Comparison of ENCODE assay signal across 8 cellular contexts in the genomic region with DNA sequence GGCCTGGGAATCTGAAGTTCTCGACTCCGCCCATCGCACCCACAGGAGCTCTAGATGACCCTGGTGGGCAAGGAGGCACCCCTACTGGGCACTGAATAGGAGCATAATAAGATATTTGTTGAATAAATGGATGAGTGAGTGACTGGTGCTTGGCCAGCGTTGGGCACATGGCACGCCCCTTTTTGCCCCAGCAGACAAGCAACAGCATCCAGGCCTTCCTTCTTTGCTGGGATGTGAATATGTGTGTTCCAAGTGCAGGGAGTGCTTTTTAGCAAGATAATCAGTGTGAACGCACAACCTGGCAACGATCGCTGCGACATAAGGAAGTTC. TPM values are rescaled to one million over a fixed set of nuclear protein-coding genes. Genes with fewer than 3 reads are reported as not detected.
DNase-seq lines count a peak whose midpoint lies in the region; ATAC-seq and TF ChIP-seq lines count a peak whose summit lies in the region.

No MANE protein-coding gene starts in this region.

- POLR2A ChIA-PET in CD8-positive, alpha-beta T cell (lab: Charles Lee) = interaction anchor here (0.6 to 2.8 kb wide), 4 partner anchors 12 to 27 kb away, joined by 3 to 19 read pairs (median 4); partner anchors contain the start of genes KBTBD4, NDUFS3 and PTPMT1
- POLR2A ChIA-PET in IMR-90 (lab: Charles Lee; ENCODE audit: unreplicated experiment) (interaction anchor here (0.5 to 0.7 kb wide), 2 partner anchors 33 to 54 kb away, joined by 3 to 5 read pairs; no protein-coding TSS in a partner anchor), MCF 10A (lab: Yijun Ruan, JAX) (interaction anchor here (0.6 to 5.1 kb wide), 15 partner anchors 12 to 214 kb away, joined by 3 to 61 read pairs (median 4); partner anchors contain the start of genes KBTBD4, NDUFS3 and PTPMT1)

- peak overlapping the region; percentile 27; the same call in 1 of the 2 replicates for H2BK20ac ChIP-seq in IMR-90 (ENCODE audit: low read depth, low read length)

- no peak for TF ChIP-seq RAD21 in IMR-90 (IDR thresholded peaks at IDR 0.05; ENCODE audit: low read length)

- no peaks in the 10 kb centered on the region for H3K9me3 Mint-ChIP-seq in CD8-positive, alpha-beta T cell
- H3K9me3 Mint-ChIP-seq in MCF 10A (ENCODE audit: unreplicated experiment) = no peaks in the 10 kb centered on the region

- CTCF ChIA-PET in CD8-positive, alpha-beta T cell (lab: Charles Lee) = interaction anchor here (0.5 to 1.8 kb wide), 10 partner anchors 8 to 1718 kb away, joined by 3 to 7 read pairs (median 4); partner anchors contain the start of gene KBTBD4
- CTCF ChIA-PET in IMR-90 (lab: Yijun Ruan, JAX) = interaction anchor here (0.6 to 1.2 kb wide), 3 partner anchors 9 to 60 kb away, joined by 3 to 4 read pairs (median 4); partner anchors contain the start of gene PTPMT1
- CTCF ChIA-PET in MCF 10A (lab: Yijun Ruan, JAX) = interaction anchor here (0.6 to 3.4 kb wide), 16 partner anchors 12 to 332 kb away, joined by 3 to 22 read pairs (median 4); partner anchors contain the start of genes KBTBD4, NDUFS3 and PTPMT1

- in situ Hi-C loops in IMR-90 (cut with MboI; ENCODE audit: low sequenced_read_pairs) = no loop called here

- no peaks in the 10 kb centered on the region for H3K36me3 ChIP-seq in CD8-positive, alpha-beta T cell (ENCODE audit: insufficient read depth, low read length)
- no peaks in the 10 kb centered on the region for H3K36me3 ChIP-seq in IMR-90 (ENCODE audit: control insufficient read depth, insufficient read depth, low read length)
- H3K36me3 ChIP-seq in vagina = no peaks in the 10 kb centered on the region

- no CpG with 5 or more reads among the region's 9 CpGs for WGBS in IMR-90 (ENCODE audit: extremely low coverage in 2 of 2, insufficient read length in 1 of 2), 2 experiments

- peak; percentile 11 for ATAC-seq in CD8-positive, alpha-beta T cell
- ATAC-seq in GM21447 (IDR thresholded peaks at IDR 0.05; ENCODE audit: unreplicated experiment) (peak; percentile 25), IMR-90 (ENCODE audit: low read depth) (peak; percentile 27)

- H3K36me3 Mint-ChIP-seq in CD8-positive, alpha-beta T cell = peaks cover 17% of the 10 kb centered on the region
- H3K36me3 Mint-ChIP-seq in MCF 10A (ENCODE audit: insufficient read depth, unreplicated experiment) = peaks cover 12% of the 10 kb centered on the region

- peak overlapping the region; percentile 93 for H3K4me3 Mint-ChIP-seq in CD8-positive, alpha-beta T cell
- peak overlapping the region; percentile 100 for H3K4me3 Mint-ChIP-seq in MCF 10A (ENCODE audit: unreplicated experiment)

- no peak overlapping the region for H2BK15ac ChIP-seq in IMR-90 (ENCODE audit: low read depth, low read length)

- no peaks in the 10 kb centered on the region for H3K27me3 ChIP-seq in CD8-positive, alpha-beta T cell (ENCODE audit: insufficient read depth, low read length)
- H3K27me3 ChIP-seq in IMR-90 (ENCODE audit: control insufficient read depth, insufficient read depth, low read length) (no peaks in the 10 kb centered on the region), vagina (no peaks in the 10 kb centered on the region)

- TF ChIP-seq POLR2A in IMR-90 (IDR thresholded peaks at IDR 0.05; ENCODE audit: low read depth, low read length) (no peak), vagina (IDR thresholded peaks at IDR 0.05) (no peak)

- peak overlapping the region; percentile 39 for H3K4me3 ChIP-seq in CD8-positive, alpha-beta T cell (ENCODE audit: low read depth, low read length)
- H3K4me3 ChIP-seq in IMR-90 (ENCODE audit: insufficient read depth, low read depth, low read length) (peak overlapping the region; percentile 99), vagina (peak overlapping the region; percentile 81 to 94)

- no TSS peak for BruUV-seq in IMR-90 (replicated peaks; lab: Mats Ljungman, UMichigan)
- BruUV-seq in MCF 10A (replicated peaks; lab: Mats Ljungman, UMichigan) = no TSS peak

- H3K27ac ChIP-seq in CD8-positive, alpha-beta T cell (ENCODE audit: low read depth, low read length) = peak overlapping the region; percentile 28
- H3K27ac ChIP-seq in IMR-90 (ENCODE audit: insufficient read depth, low read length) = peak overlapping the region; percentile 37
- H3K27ac ChIP-seq in vagina = peak overlapping the region; percentile 92

- no peaks in the 10 kb centered on the region for H3K9me3 ChIP-seq in CD8-positive, alpha-beta T cell (ENCODE audit: low read length)
- H3K9me3 ChIP-seq in IMR-90 (ENCODE audit: control insufficient read depth, insufficient read depth, low read length) (no peaks in the 10 kb centered on the region), vagina (no peaks in the 10 kb centered on the region)

- intact Hi-C loops in CD8-positive, alpha-beta T cell (cut with DNase I, micrococcal nuclease) = loop anchor here (1.0 to 10.0 kb wide), 13 partner anchors 12 to 619 kb away; partner anchors contain the start of genes KBTBD4 (in 2 of the 2), MTCH2 (in 2 of the 2), NUP160 (in 2 of the 2) and AGBL2 (in 1 of the 2)
- intact Hi-C loops in IMR-90 (cut with micrococcal nuclease) = loop anchor here (1.0 kb wide), 1 partner anchor 54 kb away; no protein-coding TSS in a partner anchor
- intact Hi-C loops in MCF 10A (cut with micrococcal nuclease) = loop anchor here (5.0 kb wide), 2 partner anchors 56 to 86 kb away; no protein-coding TSS in a partner anchor
- intact Hi-C loops in vagina (cut with DNase I) = loop anchor here (10.0 kb wide), 1 partner anchor 89 kb away; no protein-coding TSS in a partner anchor

- peak overlapping the region; percentile 57 for H2AK5ac ChIP-seq in IMR-90 (ENCODE audit: low read depth, low read length)

- peak overlapping the region; percentile 69 for H3K9ac ChIP-seq in IMR-90 (ENCODE audit: low read depth, low read length)

- peak overlapping the region; percentile 97 for H2AFZ ChIP-seq in IMR-90 (replicated peaks; ENCODE audit: low read length, poor library complexity)

- no peak overlapping the region; the same call in 1 of the 2 replicates for H3K18ac ChIP-seq in IMR-90 (ENCODE audit: low read depth, low read length)

- H3K27me3 Mint-ChIP-seq in CD8-positive, alpha-beta T cell (ENCODE audit: low read depth) = no peaks in the 10 kb centered on the region
- no peaks in the 10 kb centered on the region for H3K27me3 Mint-ChIP-seq in MCF 10A (ENCODE audit: insufficient read depth, unreplicated experiment)

- peak overlapping the region; percentile 72; the same call in 1 of the 2 replicates for H3K23ac ChIP-seq in IMR-90 (ENCODE audit: low read depth, low read length)

- peak; percentile 41 for TF ChIP-seq CTCF in CD8-positive, alpha-beta T cell (IDR thresholded peaks at IDR 0.05)
- TF ChIP-seq CTCF in IMR-90 (conservative IDR thresholded peaks at IDR 0.05; ENCODE audit: low read depth, low read length) (no peak), MCF 10A (IDR thresholded peaks at IDR 0.05; ENCODE audit: unreplicated experiment) (no peak), vagina (IDR thresholded peaks at IDR 0.05) (no peak)

- peak overlapping the region; percentile 69 for H4K5ac ChIP-seq in IMR-90 (ENCODE audit: low read depth, low read length)

- DNase-seq in CD8-positive, alpha-beta T cell = no peak
- DNase-seq in IMR-90 (no peak), MCF 10A (ENCODE audit: unreplicated experiment) (no peak), lung microvascular endothelial cell (ENCODE audit: low read depth in 2 of 2) (peak; percentile 51 to 60), vagina (ENCODE audit: extremely low spot score in 2 of 2) (no peak), hippocampal formation (lab: John Stamatoyannopoulos, UW) (no peak), NCI-H146 treated with DMSO at 0.1 percent for 48 hours (lab: John Stamatoyannopoulos, UW; ENCODE audit: unreplicated experiment) (no peak)

- H3K4me1 ChIP-seq in CD8-positive, alpha-beta T cell (ENCODE audit: insufficient read depth, low read length) = peaks cover 36% of the 10 kb centered on the region
- H3K4me1 ChIP-seq in IMR-90 (ENCODE audit: control insufficient read depth, insufficient read depth, low read length) = peaks cover 3% of the 10 kb centered on the region
- H3K4me1 ChIP-seq in vagina = peaks cover 43% of the 10 kb centered on the region

- peak overlapping the region; percentile 74 for H3K4me2 ChIP-seq in IMR-90 (ENCODE audit: low read depth, low read length)

- peak overlapping the region; percentile 53 for H3K27ac Mint-ChIP-seq in CD8-positive, alpha-beta T cell
- H3K27ac Mint-ChIP-seq in MCF 10A (ENCODE audit: low read depth, unreplicated experiment) = peak overlapping the region; percentile 96

- H2BK5ac ChIP-seq in IMR-90 (ENCODE audit: low read depth, low read length, poor library complexity, severe bottlenecking) = peak overlapping the region; percentile 14

- peaks cover 41% of the 10 kb centered on the region for H3K4me1 Mint-ChIP-seq in CD8-positive, alpha-beta T cell (ENCODE audit: low read depth)
- H3K4me1 Mint-ChIP-seq in MCF 10A (ENCODE audit: insufficient read depth, unreplicated experiment) = peaks cover 16% of the 10 kb centered on the region

- peak overlapping the region; percentile 66 for H3K4ac ChIP-seq in IMR-90 (ENCODE audit: low read depth, low read length)

- H3K9me1 ChIP-seq in IMR-90 (ENCODE audit: insufficient read depth, low read length) = peaks cover 6% of the 10 kb centered on the region

- H2AK9ac ChIP-seq in IMR-90 (replicated peaks; ENCODE audit: low read depth, low read length, poor library complexity) = peak overlapping the region; percentile 97

- H2BK120ac ChIP-seq in IMR-90 (ENCODE audit: low read depth, low read length) = peak overlapping the region; percentile 54; the same call in 1 of the 2 replicates

- peak overlapping the region; percentile 25; the same call in 1 of the 2 replicates for H3K56ac ChIP-seq in IMR-90 (ENCODE audit: extremely low read depth, insufficient read depth, low read length)

- peak overlapping the region; percentile 72 for H4K91ac ChIP-seq in IMR-90 (ENCODE audit: insufficient read depth, low read depth, low read length)

- dilution Hi-C loops in IMR-90 (cut with HindIII; ENCODE audit: low sequenced_read_pairs, unreplicated experiment) = no loop called here

- H4K8ac ChIP-seq in IMR-90 (ENCODE audit: low read depth in 2 of 2, low read length in 2 of 2) = peak overlapping the region; percentile 58 to 76; a peak in 3 of 4 replicates

- H4K20me1 ChIP-seq in IMR-90 (ENCODE audit: insufficient read depth, low read length) = peaks cover 40% of the 10 kb centered on the region

- peak overlapping the region; percentile 79 for H3K14ac ChIP-seq in IMR-90 (replicated peaks; ENCODE audit: low read depth, low read length)

- peaks cover 0 to 40% of the 10 kb centered on the region in 2 experiments; a peak in 2 of 4 replicates for H3K79me1 ChIP-seq in IMR-90 (ENCODE audit: low read depth in 1 of 2, low read length in 2 of 2)

RNA-seq across cellular contexts. Expression of gene CELF1, which starts 0.5 kb away (rescaled TPM):
- 10 to 100 TPM; 93.2 to 96.1 TPM for total RNA-seq in CD8-positive, alpha-beta T cell
- total RNA-seq in IMR-90 (2012; rRNA removed) = 109 and 135 TPM in 2 replicates
- 61.6 and 63.3 TPM in 2 replicates for polyA plus RNA-seq in IMR-90 (2012; rRNA removed)
- 22.7 and 26.4 TPM in 2 replicates for polyA plus RNA-seq in IMR-90 (2012; cell fraction: cytosol; rRNA removed)
- 86.9 and 136 TPM in 2 replicates for polyA plus RNA-seq in IMR-90 (2012; cell fraction: nucleus; rRNA removed; ENCODE audit: low replicate concordance)
- 173 and 189 TPM in 2 replicates for total RNA-seq in MCF 10A (2022)
- total RNA-seq in lung microvascular endothelial cell = 55.6 and 75.0 TPM in 2 replicates
- total RNA-seq in vagina = 100 TPM

RNA-seq across cellular contexts. Expression of gene PTPMT1, which starts 12.0 kb away (rescaled TPM):
- 10 to 100 TPM; 24.4 to 24.5 TPM for total RNA-seq in CD8-positive, alpha-beta T cell
- total RNA-seq in IMR-90 (2012; rRNA removed) (51.4 and 55.0 TPM in 2 replicates), MCF 10A (2022) (44.6 and 49.0 TPM in 2 replicates), lung microvascular endothelial cell (57.1 and 75.2 TPM in 2 replicates), vagina (68.5 TPM)
- polyA plus RNA-seq in IMR-90 (2012; rRNA removed) = 51.6 and 58.3 TPM in 2 replicates
- polyA plus RNA-seq in IMR-90 (2012; cell fraction: cytosol; rRNA removed) = 77.4 and 85.2 TPM in 2 replicates
- 29.3 and 32.5 TPM in 2 replicates for polyA plus RNA-seq in IMR-90 (2012; cell fraction: nucleus; rRNA removed; ENCODE audit: low replicate concordance)

RNA-seq across cellular contexts. Expression of gene KBTBD4, which starts 25.4 kb away (rescaled TPM):
- total RNA-seq in CD8-positive, alpha-beta T cell = 10 to 100 TPM; 31.8 to 32.6 TPM
- total RNA-seq in IMR-90 (2012; rRNA removed) (37.2 and 41.6 TPM in 2 replicates), MCF 10A (2022) (8.4 and 12.6 TPM in 2 replicates), lung microvascular endothelial cell (22.7 and 32.9 TPM in 2 replicates), vagina (14.7 TPM)
- polyA plus RNA-seq in IMR-90 (2012; rRNA removed) = 12.2 and 14.9 TPM in 2 replicates
- 9.1 and 21.9 TPM in 2 replicates for polyA plus RNA-seq in IMR-90 (2012; cell fraction: cytosol; rRNA removed)
- polyA plus RNA-seq in IMR-90 (2012; cell fraction: nucleus; rRNA removed; ENCODE audit: low replicate concordance) = 6.9 and 10.5 TPM in 2 replicates

RNA-seq across cellular contexts. Expression of gene NDUFS3, which starts 25.5 kb away (rescaled TPM):
- 100 to 1,000 TPM; 159 to 179 TPM for total RNA-seq in CD8-positive, alpha-beta T cell
- total RNA-seq in IMR-90 (2012; rRNA removed) (77.1 and 79.7 TPM in 2 replicates), MCF 10A (2022) (117 and 120 TPM in 2 replicates), lung microvascular endothelial cell (63.2 and 69.4 TPM in 2 replicates), vagina (60.4 TPM)
- 108 and 114 TPM in 2 replicates for polyA plus RNA-seq in IMR-90 (2012; rRNA removed)
- polyA plus RNA-seq in IMR-90 (2012; cell fraction: cytosol; rRNA removed) = 158 and 196 TPM in 2 replicates
- 127 and 140 TPM in 2 replicates for polyA plus RNA-seq in IMR-90 (2012; cell fraction: nucleus; rRNA removed; ENCODE audit: low replicate concordance)

RNA-seq across cellular contexts. Expression of gene FAM180B, which starts 33.1 kb away (rescaled TPM):
- total RNA-seq in CD8-positive, alpha-beta T cell = under 1 TPM; 0.38 to 0.39 TPM
- total RNA-seq in IMR-90 (2012; rRNA removed) (not detected in 2 replicates), MCF 10A (2022) (not detected in 2 replicates), lung microvascular endothelial cell (not detected in 2 replicates), vagina (not detected)
- polyA plus RNA-seq in IMR-90 (2012; rRNA removed) = not detected in 2 replicates
- polyA plus RNA-seq in IMR-90 (2012; cell fraction: cytosol; rRNA removed) = 0.02 TPM in 1 of 2 replicates, not detected in the other
- polyA plus RNA-seq in IMR-90 (2012; cell fraction: nucleus; rRNA removed; ENCODE audit: low replicate concordance) = 0.14 and 0.29 TPM in 2 replicates

Comparison
In these comparisons a context has a peak if more than half of its experiments do, and no peak if none do; other contexts are left out.
1. DNase-seq: peak in lung microvascular endothelial cell (2 of 2); none in CD8-positive, alpha-beta T cell (0 of 7), IMR-90 (single experiment), MCF 10A (single experiment), vagina (0 of 2), hippocampal formation (0 of 2) and NCI-H146 treated with DMSO at 0.1 percent for 48 hours (single experiment).
2. H3K27ac ChIP-seq: peak in every context shown above with its lines; median percentile 92 in vagina; 37 in IMR-90; 28 in CD8-positive, alpha-beta T cell.
3. H3K4me3 ChIP-seq: peak in every context shown above with its lines; median percentile 99 in IMR-90; 88 in vagina; 39 in CD8-positive, alpha-beta T cell.
4. Peak in every context shown above with its lines, with median percentiles within 50 percentile points of each other: ATAC-seq.